8 cellular contexts compared by ENCODE assay signal in the genomic region with DNA sequence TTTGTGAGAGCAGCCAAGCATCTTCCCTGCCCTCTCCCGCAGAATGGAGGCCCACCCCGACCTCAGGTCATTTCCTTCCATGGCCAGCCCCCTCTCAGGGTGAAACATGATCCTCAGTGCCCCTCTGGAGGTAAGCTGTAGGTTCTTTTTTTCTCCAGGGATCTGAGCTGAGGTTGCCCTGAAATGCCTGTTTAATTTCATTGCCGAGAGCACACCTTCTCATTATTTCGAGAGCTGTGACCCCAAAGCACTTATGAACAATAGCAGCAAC.
A peak's percentile ranks its signal among the peaks of the same experiment; 100 is the strongest.
DNase-seq lines count a peak whose midpoint lies in the region; ATAC-seq and TF ChIP-seq lines count a peak whose summit lies in the region.

No MANE protein-coding gene starts in this region.

- no peaks in the 10 kb centered on the region for H4K20me1 ChIP-seq in PC-3 (ENCODE audit: low read length)

- H3K9me3 Mint-ChIP-seq in progenitor cell of endocrine pancreas (ENCODE audit: low read depth): peaks cover 3% of the 10 kb centered on the region
- H3K9me3 Mint-ChIP-seq in activated T-helper 1 cell treated with anti-CD3 and anti-CD28 coated beads, Interleukin-12 subunit alpha, Interleukin-12 subunit beta, Interleukin-2, Interleukin-4 antibody, amounts not matched to agents 30 ng/mL and 10 ng/mL and 1 ng/mL, durations not matched to agents 14 hours and 24 hours and 36 hours: no peaks in the 10 kb centered on the region

- ATAC-seq in PC-3: no peak
- no peak for ATAC-seq in GM19023 (IDR thresholded peaks at IDR 0.05; ENCODE audit: unreplicated experiment)

- TF ChIP-seq CTCF in PC-3 (conservative IDR thresholded peaks at IDR 0.05; ENCODE audit: low read depth, low read length): no peak
- no peak for TF ChIP-seq CTCF in progenitor cell of endocrine pancreas (IDR thresholded peaks at IDR 0.05; ENCODE audit: unreplicated experiment)

- POLR2A ChIA-PET in PC-3 (lab: Charles Lee; ENCODE audit: unreplicated experiment): no interaction called here

- H3K79me2 ChIP-seq in PC-3 (ENCODE audit: low read length): no peaks in the 10 kb centered on the region

- no peaks in the 10 kb centered on the region for H3K36me3 ChIP-seq in ES-I3 (ENCODE audit: insufficient read depth, low read length)
- no peaks in the 10 kb centered on the region for H3K36me3 ChIP-seq in PC-3 (ENCODE audit: low read depth, low read length)
- no peaks in the 10 kb centered on the region for H3K36me3 ChIP-seq in iPS-20b (ENCODE audit: insufficient read depth, low read depth, low read length)

- H3K27me3 ChIP-seq in PC-3 (ENCODE audit: low read length): no peaks in the 10 kb centered on the region
- H3K27me3 ChIP-seq in iPS-20b (ENCODE audit: insufficient read depth, low read length): no peaks in the 10 kb centered on the region

- H3K9me3 ChIP-seq in ES-I3 (ENCODE audit: control insufficient read depth, insufficient read depth, low read length) (no peaks in the 10 kb centered on the region), PC-3 (ENCODE audit: low read length) (no peaks in the 10 kb centered on the region), iPS-20b (ENCODE audit: insufficient read depth, low read depth, low read length) (no peaks in the 10 kb centered on the region)

- H3K4me1 ChIP-seq in ES-I3 (ENCODE audit: insufficient read depth, low read length) (peaks cover 19% of the 10 kb centered on the region), PC-3 (ENCODE audit: insufficient read depth, low read length) (peaks cover 39% of the 10 kb centered on the region), iPS-20b (ENCODE audit: insufficient read depth, low read length) (peaks cover 27% of the 10 kb centered on the region)

- H3K4me2 ChIP-seq in PC-3 (ENCODE audit: low read length): no peak overlapping the region

- H3K27me3 Mint-ChIP-seq in progenitor cell of endocrine pancreas: peaks cover 7% of the 10 kb centered on the region
- peaks cover 12% of the 10 kb centered on the region for H3K27me3 Mint-ChIP-seq in activated T-helper 1 cell treated with anti-CD3 and anti-CD28 coated beads, Interleukin-12 subunit alpha, Interleukin-12 subunit beta, Interleukin-2, Interleukin-4 antibody, amounts not matched to agents 30 ng/mL and 10 ng/mL and 1 ng/mL, durations not matched to agents 14 hours and 24 hours and 36 hours (ENCODE audit: insufficient read depth)

- peak overlapping the region; percentile 12 for H3K27ac Mint-ChIP-seq in progenitor cell of endocrine pancreas
- H3K27ac Mint-ChIP-seq in activated T-helper 1 cell treated with anti-CD3 and anti-CD28 coated beads, Interleukin-12 subunit alpha, Interleukin-12 subunit beta, Interleukin-2, Interleukin-4 antibody, amounts not matched to agents 30 ng/mL and 10 ng/mL and 1 ng/mL, durations not matched to agents 14 hours and 24 hours and 36 hours: no peak overlapping the region

- H3K9ac ChIP-seq in ES-I3 (ENCODE audit: low read depth, low read length) (peak overlapping the region; percentile 4; the same call in 1 of the 2 replicates), PC-3 (ENCODE audit: low read length) (no peak overlapping the region), iPS-20b (ENCODE audit: low read depth, low read length) (peak overlapping the region; percentile 61; the same call in 1 of the 2 replicates)

- intact Hi-C loops in PC-3 (cut with micrococcal nuclease): loop anchor here (1.0 to 10.0 kb wide), 6 partner anchors 69 to 557 kb away; partner anchors contain the start of gene LGALSL
- intact Hi-C loops in activated T-helper 1 cell treated with anti-CD3 and anti-CD28 coated beads, Interleukin-12 subunit alpha, Interleukin-12 subunit beta, Interleukin-2, Interleukin-4 antibody, amounts not matched to agents 30 ng/mL and 10 ng/mL and 1 ng/mL, durations not matched to agents 14 hours and 24 hours and 36 hours (cut with micrococcal nuclease): loop anchor here (1.0 to 2.0 kb wide), 8 partner anchors 157 to 542 kb away; partner anchors contain the start of gene AFTPH

- CTCF ChIA-PET in PC-3 (lab: Charles Lee): interaction anchor here (1.3 to 2.3 kb wide), 6 partner anchors 133 to 557 kb away, joined by 4 to 15 read pairs (median 8); no protein-coding TSS in a partner anchor

- H3K36me3 Mint-ChIP-seq in progenitor cell of endocrine pancreas (ENCODE audit: insufficient read depth): no peaks in the 10 kb centered on the region
- H3K36me3 Mint-ChIP-seq in activated T-helper 1 cell treated with anti-CD3 and anti-CD28 coated beads, Interleukin-12 subunit alpha, Interleukin-12 subunit beta, Interleukin-2, Interleukin-4 antibody, amounts not matched to agents 30 ng/mL and 10 ng/mL and 1 ng/mL, durations not matched to agents 14 hours and 24 hours and 36 hours (ENCODE audit: low read depth): no peaks in the 10 kb centered on the region

- H2AFZ ChIP-seq in PC-3 (ENCODE audit: low read length): peak overlapping the region; percentile 78

- peaks cover 14% of the 10 kb centered on the region for H3K4me1 Mint-ChIP-seq in progenitor cell of endocrine pancreas (ENCODE audit: low read depth)
- H3K4me1 Mint-ChIP-seq in activated T-helper 1 cell treated with anti-CD3 and anti-CD28 coated beads, Interleukin-12 subunit alpha, Interleukin-12 subunit beta, Interleukin-2, Interleukin-4 antibody, amounts not matched to agents 30 ng/mL and 10 ng/mL and 1 ng/mL, durations not matched to agents 14 hours and 24 hours and 36 hours (ENCODE audit: low read depth): peaks cover 52% of the 10 kb centered on the region

- H3K9me2 ChIP-seq in PC-3 (replicated peaks; ENCODE audit: low read length): no peaks in the 10 kb centered on the region

- peak overlapping the region; percentile 28 for H3K4me3 Mint-ChIP-seq in progenitor cell of endocrine pancreas (ENCODE audit: low read depth)
- no peak overlapping the region for H3K4me3 Mint-ChIP-seq in activated T-helper 1 cell treated with anti-CD3 and anti-CD28 coated beads, Interleukin-12 subunit alpha, Interleukin-12 subunit beta, Interleukin-2, Interleukin-4 antibody, amounts not matched to agents 30 ng/mL and 10 ng/mL and 1 ng/mL, durations not matched to agents 14 hours and 24 hours and 36 hours

- H3K4me3 ChIP-seq in PC-3 (ENCODE audit: low read length) (no peak overlapping the region), iPS-20b (ENCODE audit: low read length) (peak overlapping the region; percentile 44; the same call in 1 of the 2 replicates)

- DNase-seq in PC-3 (no peak), progenitor cell of endocrine pancreas (ENCODE audit: low spot score, unreplicated experiment) (peak; percentile 15), NCI-H1092 treated with DMSO at 0.1 percent for 48 hours (lab: John Stamatoyannopoulos, UW) (no peak), NCI-H2081 (lab: John Stamatoyannopoulos, UW) (no peak)
- no peak for DNase-seq in activated T-helper 1 cell treated with anti-CD3 and anti-CD28 coated beads, Interleukin-12 subunit alpha, Interleukin-12 subunit beta, Interleukin-2, Interleukin-4 antibody, amounts not matched to agents 30 ng/mL and 10 ng/mL and 1 ng/mL, durations not matched to agents 14 hours and 24 hours and 36 hours (ENCODE audit: low spot score)

- no TSS peak for BruUV-seq in PC-3 (replicated peaks; lab: Mats Ljungman, UMichigan)

- H3K27ac ChIP-seq in PC-3 (ENCODE audit: low read length): no peak overlapping the region
- no peak overlapping the region for H3K27ac ChIP-seq in iPS-20b (ENCODE audit: low read length)

- no peaks in the 10 kb centered on the region for H3F3A ChIP-seq in PC-3 (ENCODE audit: low read length, unreplicated experiment)
